1 cellular context compared by ENCODE assay signal in the genomic region with DNA sequence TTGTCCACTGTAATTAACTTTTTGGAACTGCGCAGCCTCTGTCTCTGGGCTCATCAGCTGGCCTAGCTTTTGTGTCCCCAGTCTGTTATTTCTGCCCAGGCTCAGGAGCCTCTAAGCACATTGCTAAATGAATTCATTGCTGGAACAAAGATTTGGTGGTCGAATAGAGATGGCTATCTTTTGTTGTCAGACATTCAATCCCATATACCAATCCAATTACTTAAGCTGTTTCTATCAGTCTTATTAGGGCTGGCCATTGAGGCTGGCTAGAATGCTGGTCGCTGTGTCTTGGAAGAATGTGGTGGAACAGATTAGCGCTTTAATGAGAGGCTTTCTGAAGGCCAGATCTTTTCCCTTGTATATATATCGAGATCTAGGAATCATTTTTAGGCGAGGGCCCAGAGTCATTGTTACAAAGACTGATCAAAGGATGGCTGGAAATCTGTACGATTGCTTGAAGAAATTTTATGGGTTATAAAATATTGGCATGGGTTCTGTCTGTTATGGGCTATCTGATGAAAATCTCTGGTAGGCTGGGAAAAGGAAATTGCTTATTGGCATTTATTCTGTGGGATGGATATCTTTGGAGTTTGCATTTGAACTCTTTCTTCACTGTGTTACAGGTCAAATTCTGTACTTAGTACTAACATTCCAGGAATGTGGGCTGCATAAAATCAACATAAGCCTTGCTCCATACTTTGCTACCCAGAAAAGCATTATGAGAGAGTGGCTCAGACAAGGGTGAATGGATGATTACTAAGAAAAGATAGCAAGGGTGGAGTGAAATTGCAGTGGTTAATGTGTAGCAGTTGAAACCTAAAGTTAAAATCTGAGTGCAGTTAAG.
TF ChIP-seq lines count a peak whose summit lies in the region.

No MANE protein-coding gene starts in this region.

TF ChIP-seq in H1, 55 proteins besides CTCF, POLR2A, EP300 and RAD21:
- TF ChIP-seq POU5F1 (IDR thresholded peaks at IDR 0.05; ENCODE audit: low read depth, low read length) (no peak), TAF7 (optimal IDR thresholded peaks at IDR 0.05; ENCODE audit: borderline replicate concordance, low read depth, low read length) (no peak), SUZ12 (IDR thresholded peaks at IDR 0.05; ENCODE audit: low read length) (no peak), ZNF274 (IDR thresholded peaks at IDR 0.05; ENCODE audit: borderline replicate concordance, extremely low read depth, low read length) (no peak)
